ENCODE assay signal across 23 cellular contexts in the genomic region with DNA sequence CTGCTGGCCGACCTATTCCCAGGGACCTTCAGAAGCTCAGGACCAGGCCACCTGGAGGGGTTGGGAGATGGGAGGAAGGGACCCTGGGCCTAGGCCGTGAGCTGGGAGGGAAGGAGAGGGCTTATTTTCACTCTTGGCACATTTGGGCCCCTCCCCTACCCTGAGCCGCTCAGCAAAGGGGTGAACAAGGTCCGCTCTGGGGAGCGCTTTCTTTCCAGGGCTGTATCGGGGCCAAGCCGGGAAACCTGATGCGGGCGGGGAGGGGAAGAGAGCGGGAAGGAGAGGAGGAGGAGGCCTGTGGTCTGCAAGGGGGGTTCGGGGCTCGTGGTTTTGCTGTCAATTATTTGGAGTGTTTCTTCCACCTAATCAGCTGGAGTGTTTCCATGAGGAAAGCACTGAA.
DNase-seq lines count a peak whose midpoint lies in the region; ATAC-seq lines count a peak whose summit lies in the region.
"Had no signal": no experiment of that assay in that cellular context is flagged by ENCODE, and none has a peak within 500 bp of the region (broad histone marks: within the 10 kb centered on the region; RNA-seq: fewer than 3 reads in every experiment).

No MANE protein-coding gene starts in this region.

- peaks cover 18 to 91% (median 61%) of the 10 kb centered on the region in 10 experiments for H3K4me1 ChIP-seq in BLaER1 treated with 17β-estradiol and CSF1 and Interleukin-3, amounts not matched to agents 10 nM and 100 nM
- H3K4me1 ChIP-seq: SJSA1 had no signal

- H3K4me3 ChIP-seq in BLaER1 treated with 17β-estradiol and CSF1 and Interleukin-3, amounts not matched to agents 10 nM and 100 nM, result no peak overlapping the region
- H3K4me3 ChIP-seq: PC-9, SJSA1 had no signal

- H3K9me3 ChIP-seq in BLaER1 treated with 17β-estradiol and CSF1 and Interleukin-3, amounts not matched to agents 10 nM and 100 nM (replicated peaks in 1 of 11), result no peaks in the 10 kb centered on the region
- H3K9me3 ChIP-seq: SJSA1 had no signal

- no peak overlapping the region for H3K27ac ChIP-seq in BLaER1 treated with 17β-estradiol and CSF1 and Interleukin-3, amounts not matched to agents 10 nM and 100 nM
- H3K27ac ChIP-seq: 22Rv1, HL-60, PC-9, SJSA1 had no signal

- H3K36me3 ChIP-seq in BLaER1 treated with 17β-estradiol and CSF1 and Interleukin-3, amounts not matched to agents 10 nM and 100 nM, result no peaks in the 10 kb centered on the region
- H3K36me3 ChIP-seq: SJSA1 had no signal

- DNase-seq in DMS79 treated with DMSO at 0.1 percent for 48 hours (lab: John Stamatoyannopoulos, UW), result peak; percentile 44
- DNase-seq in DMS79 (lab: John Stamatoyannopoulos, UW), result no peak
- DNase-seq in left lobe of liver (ENCODE audit: low spot score), result peak; percentile 92
- no peak for DNase-seq in sciatic nerve (ENCODE audit: low spot score)
- DNase-seq in NCI-H2029 (lab: John Stamatoyannopoulos, UW), result no peak
- no peak for DNase-seq in Ammon's horn (ENCODE audit: low spot score)
- DNase-seq: C1 segment of cervical spinal cord; Calu3; CD8-positive, alpha-beta T cell; Karpas-422; NCI-H1092 treated with DMSO at 0.1 percent for 48 hours; NCI-H1436; NCI-H187; NCI-H446; NCI-H526; NCI-H82; NK-92 treated with Interleukin-12 subunit alpha and Interleukin-12 subunit beta, amount 100 ng/mL, for 24 hours; PC-9 had no signal

- 0 out of 22 replicates have a peak overlapping the region, but pooled peaks of 1 of the 11 experiments have one; percentile 5 for H3K9ac ChIP-seq in BLaER1 treated with 17β-estradiol and CSF1 and Interleukin-3, amounts not matched to agents 10 nM and 100 nM

- H3K4me2 ChIP-seq in BLaER1 treated with 17β-estradiol and CSF1 and Interleukin-3, amounts not matched to agents 10 nM and 100 nM, result peak overlapping the region in 9 of 11 experiments; percentile 29 to 68 (median 60); a peak in 17 of 22 replicates
- H3K4me2 ChIP-seq: PC-9 had no signal

- ATAC-seq in left lobe of liver, result peak; percentile 49
- ATAC-seq in sciatic nerve, result peak; percentile 40
- ATAC-seq: CD8-positive, alpha-beta T cell; Right ventricle myocardium inferior had no signal

- intact Hi-C loops in sciatic nerve (cut with DNase I), result no loop called here

- peaks cover 0 to 10% (median 0%) of the 10 kb centered on the region in 11 experiments; a peak in 1 of 22 replicates for H4K20me1 ChIP-seq in BLaER1 treated with 17β-estradiol and CSF1 and Interleukin-3, amounts not matched to agents 10 nM and 100 nM

- H3K27me3 ChIP-seq in BLaER1 treated with 17β-estradiol and CSF1 and Interleukin-3, amounts not matched to agents 10 nM and 100 nM, result peaks cover 0 to 19% (median 0%) of the 10 kb centered on the region in 11 experiments; a peak in 4 of 22 replicates

Comparison
In these comparisons a context has a peak if more than half of its experiments do, and no peak if none do; other contexts are left out.
1. DNase-seq: peak in DMS79 treated with DMSO at 0.1 percent for 48 hours (single experiment) and left lobe of liver (single experiment); none in DMS79 (single experiment), sciatic nerve (single experiment), NCI-H2029 (single experiment) and Ammon's horn (single experiment).